ENCODE assay signal across 8 cellular contexts in the genomic region with DNA sequence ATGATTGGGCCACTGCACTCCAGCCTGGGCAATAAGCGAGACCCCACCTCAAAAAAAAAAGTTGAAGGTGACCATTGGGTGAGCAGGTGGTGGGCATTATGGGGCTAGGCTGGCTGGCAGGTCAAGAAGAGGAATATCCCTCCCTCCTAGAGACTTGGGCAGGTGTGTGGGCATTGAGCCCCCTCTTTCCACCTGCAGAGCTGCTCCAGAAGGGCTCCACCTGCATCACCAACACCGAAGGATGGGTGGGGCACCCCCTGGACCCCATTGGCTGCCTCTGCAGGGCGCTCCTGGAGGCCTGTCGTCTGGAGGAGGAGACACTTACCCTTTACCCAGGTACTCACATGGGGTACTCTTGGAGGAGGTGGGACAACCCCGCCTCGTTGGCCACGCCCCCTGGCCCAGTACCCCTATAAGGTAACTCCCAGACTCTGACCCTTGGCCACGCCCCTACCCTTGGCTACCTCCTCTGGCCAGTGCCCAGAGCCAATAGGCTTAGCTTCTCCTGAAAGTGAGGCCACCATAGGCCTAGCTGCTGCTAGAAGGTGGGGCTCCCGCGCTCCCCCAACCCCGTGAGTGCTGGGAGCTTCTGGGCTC. TPM values are rescaled to one million over a fixed set of nuclear protein-coding genes. Genes with fewer than 3 reads are reported as not detected.
DNase-seq lines count a peak whose midpoint lies in the region; ATAC-seq, FAIRE-seq and TF ChIP-seq lines count a peak whose summit lies in the region.

No MANE protein-coding gene starts in this region.

- no peak overlapping the region for H3K4me3 ChIP-seq in HepG2 (replicated peaks in 1 of 3; ENCODE audit: insufficient read depth in 1 of 3, low read depth in 2 of 3, low read length in 3 of 3)

- TF ChIP-seq POLR2A in HepG2 (IDR thresholded peaks at IDR 0.05; ENCODE audit: insufficient read depth in 1 of 2, low read depth in 2 of 2, low read length in 2 of 2), result no peak

- in situ Hi-C loops in HepG2 (cut with HindIII; ENCODE audit: extremely low pct_ligation_motif_present, low pct_unique_long_range_greater_than_20kb) (no loop called here), KBM-7 (cut with MboI; ENCODE audit: low pct_unique_long_range_greater_than_20kb, low sequenced_read_pairs) (no loop called here)

- no peaks in the 10 kb centered on the region for H3K27me3 Mint-ChIP-seq in activated CD8-positive, alpha-beta T cell treated with anti-CD3 and anti-CD28 coated beads, Interleukin-2, amount 10 ng/mL, durations not matched to agents 7 days and 5 days (ENCODE audit: low read depth)
- peaks cover 2% of the 10 kb centered on the region for H3K27me3 Mint-ChIP-seq in HFFc6 (ENCODE audit: insufficient read depth)

- TF ChIP-seq RAD21 in HepG2 (CRISPR knock-in tag; IDR thresholded peaks at IDR 0.05), result no peak

- H3K36me3 ChIP-seq in HepG2 (replicated peaks in 1 of 2; ENCODE audit: control insufficient read depth in 1 of 2, insufficient read depth in 2 of 2, low read length in 2 of 2), result no peaks in the 10 kb centered on the region

- H3K27ac Mint-ChIP-seq in activated CD8-positive, alpha-beta T cell treated with anti-CD3 and anti-CD28 coated beads, Interleukin-2, amount 10 ng/mL, durations not matched to agents 7 days and 5 days, result no peak overlapping the region
- H3K27ac Mint-ChIP-seq in HFFc6, result no peak overlapping the region

- H3K4me1 Mint-ChIP-seq in activated CD8-positive, alpha-beta T cell treated with anti-CD3 and anti-CD28 coated beads, Interleukin-2, amount 10 ng/mL, durations not matched to agents 7 days and 5 days (ENCODE audit: low read depth), result peaks cover 8% of the 10 kb centered on the region
- H3K4me1 Mint-ChIP-seq in HFFc6 (ENCODE audit: low read depth), result peaks cover 9% of the 10 kb centered on the region; the same call in 1 of the 2 replicates

- H3K4me2 ChIP-seq in HepG2 (ENCODE audit: low read depth, low read length), result no peak overlapping the region

- TF ChIP-seq EP300 in HepG2 (IDR thresholded peaks at IDR 0.05; ENCODE audit: low read depth in 2 of 2, low read length in 2 of 2) (no peak), HepG2 (CRISPR knock-in tag; IDR thresholded peaks at IDR 0.05; ENCODE audit: borderline replicate concordance) (no peak)

- no TSS peak for BruUV-seq in HepG2 (replicated peaks; lab: Mats Ljungman, UMichigan)

- ATAC-seq in activated CD8-positive, alpha-beta T cell treated with anti-CD3 and anti-CD28 coated beads, Interleukin-2, amount 10 ng/mL, durations not matched to agents 7 days and 5 days, result peak; percentile 38
- ATAC-seq in HepG2 (peak; percentile 72), GM18498 (IDR thresholded peaks at IDR 0.05; ENCODE audit: unreplicated experiment) (no peak)

- CTCF ChIA-PET in activated CD8-positive, alpha-beta T cell treated with anti-CD3 and anti-CD28 coated beads, Interleukin-2, amount 10 ng/mL, durations not matched to agents 7 days and 5 days (lab: Charles Lee), result no interaction called here
- CTCF ChIA-PET in HepG2 (lab: Yijun Ruan, JAX; ENCODE audit: low intra/inter-chr PET ratio, low total read pairs), result no interaction called here

- WGBS in HepG2 (ENCODE audit: low lambda C conversion rate), result 75% methylated on average over 1 of the region's 11 CpGs

- H4K20me1 ChIP-seq in HepG2 (ENCODE audit: insufficient read depth, low read length), result no peaks in the 10 kb centered on the region

- no peak overlapping the region for H3K27ac ChIP-seq in HepG2 (ENCODE audit: extremely low read length, insufficient read depth, low read length)

- no peaks in the 10 kb centered on the region; a peak in 1 of 5 replicates for H3K27me3 ChIP-seq in HepG2 (ENCODE audit: control insufficient read depth in 1 of 2, insufficient read depth in 2 of 2, low read length in 2 of 2)

- no peaks in the 10 kb centered on the region for H3K9me3 Mint-ChIP-seq in activated CD8-positive, alpha-beta T cell treated with anti-CD3 and anti-CD28 coated beads, Interleukin-2, amount 10 ng/mL, durations not matched to agents 7 days and 5 days (ENCODE audit: insufficient read depth)
- H3K9me3 Mint-ChIP-seq in HFFc6, result peaks cover 4% of the 10 kb centered on the region; the same call in 1 of the 2 replicates

- DNase-seq in COLO668 (lab: John Stamatoyannopoulos, UW; ENCODE audit: unreplicated experiment) (peak; percentile 80), HT-29 (ENCODE audit: low spot score) (peak; percentile 78), HepG2 (ENCODE audit: low spot score) (no peak), KBM-7 (no peak), HFFc6 (no peak)
- no peak for DNase-seq in activated CD8-positive, alpha-beta T cell treated with anti-CD3 and anti-CD28 coated beads, Interleukin-2, amount 10 ng/mL, durations not matched to agents 7 days and 5 days
- no peak for DNase-seq in activated effector memory CD4-positive, alpha-beta T cell treated with anti-CD3 and anti-CD28 coated beads, Interleukin-2, amount 50 U/mL, for 16 hours

- POLR2A ChIA-PET in activated CD8-positive, alpha-beta T cell treated with anti-CD3 and anti-CD28 coated beads, Interleukin-2, amount 10 ng/mL, durations not matched to agents 7 days and 5 days (lab: Charles Lee), result interaction anchor here (1.3 kb wide), 1 partner anchor 11 kb away, joined by 6 read pairs; no protein-coding TSS in a partner anchor
- POLR2A ChIA-PET in HepG2 (lab: Yijun Ruan, JAX), result interaction anchor here (1.5 kb wide), 1 partner anchor 22 kb away, joined by 4 read pairs; a partner anchor contains a TSS

- TF ChIP-seq CTCF in HepG2 (CRISPR knock-in tag; IDR thresholded peaks at IDR 0.05) (no peak), HFFc6 (IDR thresholded peaks at IDR 0.05) (no peak)

- no peaks in the 10 kb centered on the region for H3K4me1 ChIP-seq in HepG2 (ENCODE audit: insufficient read depth, low read length)

- H3K79me2 ChIP-seq in HepG2 (ENCODE audit: insufficient read depth, low read length), result no peaks in the 10 kb centered on the region

- H3K9ac ChIP-seq in HepG2 (ENCODE audit: insufficient read depth, low read depth, low read length), result no peak overlapping the region

- intact Hi-C loops in HepG2 (cut with micrococcal nuclease; ENCODE audit: unreplicated experiment), result no loop called here

- peaks cover 19% of the 10 kb centered on the region for H3K36me3 Mint-ChIP-seq in activated CD8-positive, alpha-beta T cell treated with anti-CD3 and anti-CD28 coated beads, Interleukin-2, amount 10 ng/mL, durations not matched to agents 7 days and 5 days (ENCODE audit: low read depth)
- peaks cover 21% of the 10 kb centered on the region for H3K36me3 Mint-ChIP-seq in HFFc6 (ENCODE audit: low read depth)

- FAIRE-seq in HepG2 (lab: Jason Lieb, UNC), result no peak

- no peak overlapping the region for H3K4me3 Mint-ChIP-seq in activated CD8-positive, alpha-beta T cell treated with anti-CD3 and anti-CD28 coated beads, Interleukin-2, amount 10 ng/mL, durations not matched to agents 7 days and 5 days
- H3K4me3 Mint-ChIP-seq in HFFc6, result no peak overlapping the region

- H2AFZ ChIP-seq in HepG2 (ENCODE audit: low read length), result no peak overlapping the region

- no peaks in the 10 kb centered on the region for H3K9me3 ChIP-seq in HepG2 (ENCODE audit: low read length)

RNA-seq across cellular contexts. Expression of a gene that starts 21.9 kb away (rescaled TPM):
- total RNA-seq in HT-29 (2014; rRNA removed; shearing (Covaris generic)), result 4.3 and 4.4 TPM in 2 replicates
- 1 to 10 TPM; 8.4 to 9.5 TPM for total RNA-seq in activated CD8-positive, alpha-beta T cell treated with anti-CD3 and anti-CD28 coated beads, Interleukin-2, amount 10 ng/mL, durations not matched to agents 7 days and 5 days
- 0.27 and 0.33 TPM in 2 replicates for total RNA-seq in HepG2 (2016; rRNA removed; fragmentation: Illumina TruSeq; extraction: Trizol)
- total RNA-seq in HepG2 (2016; cell fraction: cytosol; rRNA removed; fragmentation: Illumina TruSeq; extraction: Trizol; ENCODE audit: low read depth), result 0.10 and 0.35 TPM in 2 replicates
- total RNA-seq in HepG2 (2016; cell fraction: insoluble cytoplasmic fraction; rRNA removed; fragmentation: Illumina TruSeq; extraction: Trizol), result 0.22 and 0.28 TPM in 2 replicates
- total RNA-seq in HepG2 (2016; cell fraction: membrane; rRNA removed; fragmentation: Illumina TruSeq; extraction: Trizol), result 0.09 and 0.14 TPM in 2 replicates
- total RNA-seq in HepG2 (2016; cell fraction: nucleus; rRNA removed; fragmentation: Illumina TruSeq; extraction: Trizol), result 0.28 and 0.37 TPM in 2 replicates
- polyA plus RNA-seq in HepG2 (2011; rRNA removed), result 0.86 and 1.8 TPM in 2 replicates
- polyA plus RNA-seq in HepG2 (2011; cell fraction: cytosol; rRNA removed), result 0.91 and 1.2 TPM in 2 replicates
- polyA plus RNA-seq in HepG2 (2011; cell fraction: nucleus; rRNA removed), result 3.4 and 3.5 TPM in 2 replicates
- polyA plus RNA-seq in HepG2 (2012), result 1.5 and 2.1 TPM in 2 replicates
- 0.02 TPM in 1 of 2 replicates, not detected in the other for polyA plus RNA-seq in HepG2 (2016; cell fraction: cytosol; fragmentation: Illumina TruSeq; extraction: Trizol; ENCODE audit: low read depth)
- 0.38 and 0.45 TPM in 2 replicates for polyA plus RNA-seq in HepG2 (2016; cell fraction: insoluble cytoplasmic fraction; fragmentation: Illumina TruSeq; extraction: Trizol; ENCODE audit: low read depth)
- 0.14 and 0.20 TPM in 2 replicates for polyA plus RNA-seq in HepG2 (2016; cell fraction: membrane; fragmentation: Illumina TruSeq; extraction: Trizol; ENCODE audit: low read depth)
- polyA plus RNA-seq in HepG2 (2016; cell fraction: nucleus; fragmentation: Illumina TruSeq; extraction: Trizol; ENCODE audit: insufficient read depth, low read depth), result 0.48 and 0.55 TPM in 2 replicates
- polyA minus RNA-seq in HepG2 (2011; rRNA and poly(A)+ RNA removed; ENCODE audit: low replicate concordance), result 1.7 and 5.3 TPM in 2 replicates
- 2.5 and 2.7 TPM in 2 replicates for polyA minus RNA-seq in HepG2 (2011; cell fraction: cytosol; rRNA and poly(A)+ RNA removed)
- polyA minus RNA-seq in HepG2 (2011; cell fraction: nucleus; rRNA and poly(A)+ RNA removed), result 2.1 and 2.4 TPM in 2 replicates
- 1 to 10 TPM; 5.0 to 6.0 (median 5.2) TPM for total RNA-seq in HFFc6 (2021; fragmentation: NEBNext Ultra II Directional; extraction: Animal tissue kit (Norgen Biotek cat#: 25700))

RNA-seq across cellular contexts. Expression of a gene that starts 42.9 kb away (rescaled TPM):
- 115 and 182 TPM in 2 replicates for total RNA-seq in HT-29 (2014; rRNA removed; shearing (Covaris generic))
- total RNA-seq in activated CD8-positive, alpha-beta T cell treated with anti-CD3 and anti-CD28 coated beads, Interleukin-2, amount 10 ng/mL, durations not matched to agents 7 days and 5 days, result 100 to 1,000 TPM; 112 to 114 TPM
- 127 and 129 TPM in 2 replicates for total RNA-seq in HepG2 (2016; rRNA removed; fragmentation: Illumina TruSeq; extraction: Trizol)
- total RNA-seq in HepG2 (2016; cell fraction: cytosol; rRNA removed; fragmentation: Illumina TruSeq; extraction: Trizol; ENCODE audit: low read depth), result 100 and 107 TPM in 2 replicates
- 120 and 139 TPM in 2 replicates for total RNA-seq in HepG2 (2016; cell fraction: insoluble cytoplasmic fraction; rRNA removed; fragmentation: Illumina TruSeq; extraction: Trizol)
- total RNA-seq in HepG2 (2016; cell fraction: membrane; rRNA removed; fragmentation: Illumina TruSeq; extraction: Trizol), result 129 and 137 TPM in 2 replicates
- total RNA-seq in HepG2 (2016; cell fraction: nucleus; rRNA removed; fragmentation: Illumina TruSeq; extraction: Trizol), result 38.1 and 46.3 TPM in 2 replicates
- polyA plus RNA-seq in HepG2 (2011; rRNA removed), result 130 and 154 TPM in 2 replicates
- polyA plus RNA-seq in HepG2 (2011; cell fraction: cytosol; rRNA removed), result 136 and 140 TPM in 2 replicates
- 41.3 and 46.6 TPM in 2 replicates for polyA plus RNA-seq in HepG2 (2011; cell fraction: nucleus; rRNA removed)
- polyA plus RNA-seq in HepG2 (2012), result 81.4 and 137 TPM in 2 replicates
- polyA plus RNA-seq in HepG2 (2016; cell fraction: cytosol; fragmentation: Illumina TruSeq; extraction: Trizol; ENCODE audit: low read depth), result 129 and 144 TPM in 2 replicates
- 157 and 159 TPM in 2 replicates for polyA plus RNA-seq in HepG2 (2016; cell fraction: insoluble cytoplasmic fraction; fragmentation: Illumina TruSeq; extraction: Trizol; ENCODE audit: low read depth)
- 161 and 164 TPM in 2 replicates for polyA plus RNA-seq in HepG2 (2016; cell fraction: membrane; fragmentation: Illumina TruSeq; extraction: Trizol; ENCODE audit: low read depth)
- 79.1 and 91.5 TPM in 2 replicates for polyA plus RNA-seq in HepG2 (2016; cell fraction: nucleus; fragmentation: Illumina TruSeq; extraction: Trizol; ENCODE audit: insufficient read depth, low read depth)
- polyA minus RNA-seq in HepG2 (2011; rRNA and poly(A)+ RNA removed; ENCODE audit: low replicate concordance), result 66.1 and 174 TPM in 2 replicates
- 29.3 and 33.8 TPM in 2 replicates for polyA minus RNA-seq in HepG2 (2011; cell fraction: cytosol; rRNA and poly(A)+ RNA removed)
- polyA minus RNA-seq in HepG2 (2011; cell fraction: nucleus; rRNA and poly(A)+ RNA removed), result 14.4 and 17.7 TPM in 2 replicates
- 100 to 1,000 TPM; 123 to 204 (median 172) TPM for total RNA-seq in HFFc6 (2021; fragmentation: NEBNext Ultra II Directional; extraction: Animal tissue kit (Norgen Biotek cat#: 25700))

RNA-seq across cellular contexts. Expression of a gene that starts 52.8 kb away (rescaled TPM):
- 21.9 and 22.2 TPM in 2 replicates for total RNA-seq in HT-29 (2014; rRNA removed; shearing (Covaris generic))
- 10 to 100 TPM; 47.8 to 50.6 TPM for total RNA-seq in activated CD8-positive, alpha-beta T cell treated with anti-CD3 and anti-CD28 coated beads, Interleukin-2, amount 10 ng/mL, durations not matched to agents 7 days and 5 days
- total RNA-seq in HepG2 (2016; rRNA removed; fragmentation: Illumina TruSeq; extraction: Trizol), result 15.3 and 20.1 TPM in 2 replicates
- 2.2 and 3.3 TPM in 2 replicates for total RNA-seq in HepG2 (2016; cell fraction: cytosol; rRNA removed; fragmentation: Illumina TruSeq; extraction: Trizol; ENCODE audit: low read depth)
- total RNA-seq in HepG2 (2016; cell fraction: insoluble cytoplasmic fraction; rRNA removed; fragmentation: Illumina TruSeq; extraction: Trizol), result 15.0 and 19.2 TPM in 2 replicates
- total RNA-seq in HepG2 (2016; cell fraction: membrane; rRNA removed; fragmentation: Illumina TruSeq; extraction: Trizol), result 5.4 and 5.5 TPM in 2 replicates
- 16.8 and 19.8 TPM in 2 replicates for total RNA-seq in HepG2 (2016; cell fraction: nucleus; rRNA removed; fragmentation: Illumina TruSeq; extraction: Trizol)
- polyA plus RNA-seq in HepG2 (2011; rRNA removed), result 20.6 and 27.7 TPM in 2 replicates
- 11.3 and 15.1 TPM in 2 replicates for polyA plus RNA-seq in HepG2 (2011; cell fraction: cytosol; rRNA removed)
- polyA plus RNA-seq in HepG2 (2011; cell fraction: nucleus; rRNA removed), result 130 and 140 TPM in 2 replicates
- polyA plus RNA-seq in HepG2 (2012), result 9.3 and 11.3 TPM in 2 replicates
- 2.0 and 2.1 TPM in 2 replicates for polyA plus RNA-seq in HepG2 (2016; cell fraction: cytosol; fragmentation: Illumina TruSeq; extraction: Trizol; ENCODE audit: low read depth)
- 14.4 and 15.2 TPM in 2 replicates for polyA plus RNA-seq in HepG2 (2016; cell fraction: insoluble cytoplasmic fraction; fragmentation: Illumina TruSeq; extraction: Trizol; ENCODE audit: low read depth)
- polyA plus RNA-seq in HepG2 (2016; cell fraction: membrane; fragmentation: Illumina TruSeq; extraction: Trizol; ENCODE audit: low read depth), result 3.7 TPM in 2 replicates
- 38.8 and 42.1 TPM in 2 replicates for polyA plus RNA-seq in HepG2 (2016; cell fraction: nucleus; fragmentation: Illumina TruSeq; extraction: Trizol; ENCODE audit: insufficient read depth, low read depth)
- polyA minus RNA-seq in HepG2 (2011; rRNA and poly(A)+ RNA removed; ENCODE audit: low replicate concordance), result 31.0 and 50.1 TPM in 2 replicates
- polyA minus RNA-seq in HepG2 (2011; cell fraction: cytosol; rRNA and poly(A)+ RNA removed), result 12.0 and 12.5 TPM in 2 replicates
- 12.9 and 13.9 TPM in 2 replicates for polyA minus RNA-seq in HepG2 (2011; cell fraction: nucleus; rRNA and poly(A)+ RNA removed)
- total RNA-seq in HFFc6 (2021; fragmentation: NEBNext Ultra II Directional; extraction: Animal tissue kit (Norgen Biotek cat#: 25700)), result 10 to 100 TPM; 31.3 to 34.7 (median 31.8) TPM

RNA-seq across cellular contexts. Expression of a gene that starts 59.8 kb away (rescaled TPM):
- not detected in 2 replicates for total RNA-seq in HT-29 (2014; rRNA removed; shearing (Covaris generic))
- total RNA-seq in activated CD8-positive, alpha-beta T cell treated with anti-CD3 and anti-CD28 coated beads, Interleukin-2, amount 10 ng/mL, durations not matched to agents 7 days and 5 days, result under 1 TPM; 0.60 to 0.90 TPM
- not detected in 2 replicates for total RNA-seq in HepG2 (2016; rRNA removed; fragmentation: Illumina TruSeq; extraction: Trizol)
- not detected in 2 replicates for total RNA-seq in HepG2 (2016; cell fraction: cytosol; rRNA removed; fragmentation: Illumina TruSeq; extraction: Trizol; ENCODE audit: low read depth)
- total RNA-seq in HepG2 (2016; cell fraction: insoluble cytoplasmic fraction; rRNA removed; fragmentation: Illumina TruSeq; extraction: Trizol), result not detected in 2 replicates
- total RNA-seq in HepG2 (2016; cell fraction: membrane; rRNA removed; fragmentation: Illumina TruSeq; extraction: Trizol), result not detected in 2 replicates
- total RNA-seq in HepG2 (2016; cell fraction: nucleus; rRNA removed; fragmentation: Illumina TruSeq; extraction: Trizol), result not detected in 2 replicates
- 0.21 TPM in 1 of 2 replicates, not detected in the other for polyA plus RNA-seq in HepG2 (2011; rRNA removed)
- polyA plus RNA-seq in HepG2 (2011; cell fraction: cytosol; rRNA removed), result not detected in 2 replicates
- 1.1 and 1.8 TPM in 2 replicates for polyA plus RNA-seq in HepG2 (2011; cell fraction: nucleus; rRNA removed)
- polyA plus RNA-seq in HepG2 (2012), result 1.1 TPM in 1 of 2 replicates, not detected in the other
- not detected in 2 replicates for polyA plus RNA-seq in HepG2 (2016; cell fraction: cytosol; fragmentation: Illumina TruSeq; extraction: Trizol; ENCODE audit: low read depth)
- polyA plus RNA-seq in HepG2 (2016; cell fraction: insoluble cytoplasmic fraction; fragmentation: Illumina TruSeq; extraction: Trizol; ENCODE audit: low read depth), result not detected in 2 replicates
- polyA plus RNA-seq in HepG2 (2016; cell fraction: membrane; fragmentation: Illumina TruSeq; extraction: Trizol; ENCODE audit: low read depth), result not detected in 2 replicates
- not detected in 2 replicates for polyA plus RNA-seq in HepG2 (2016; cell fraction: nucleus; fragmentation: Illumina TruSeq; extraction: Trizol; ENCODE audit: insufficient read depth, low read depth)
- not detected in 2 replicates for polyA minus RNA-seq in HepG2 (2011; rRNA and poly(A)+ RNA removed; ENCODE audit: low replicate concordance)
- polyA minus RNA-seq in HepG2 (2011; cell fraction: cytosol; rRNA and poly(A)+ RNA removed), result not detected in 2 replicates
- polyA minus RNA-seq in HepG2 (2011; cell fraction: nucleus; rRNA and poly(A)+ RNA removed), result not detected in 2 replicates
- 1 to 10 TPM in 5 of 6 experiments, under 1 TPM in 1; 0.91 to 1.7 (median 1.4) TPM for total RNA-seq in HFFc6 (2021; fragmentation: NEBNext Ultra II Directional; extraction: Animal tissue kit (Norgen Biotek cat#: 25700))

Comparison
In these comparisons a context has a peak if more than half of its experiments do, and no peak if none do; other contexts are left out.
1. DNase-seq: peak in COLO668 (single experiment) and HT-29 (single experiment); none in activated CD8-positive, alpha-beta T cell treated with anti-CD3 and anti-CD28 coated beads, Interleukin-2, amount 10 ng/mL, durations not matched to agents 7 days and 5 days (single experiment), HepG2 (single experiment), activated effector memory CD4-positive, alpha-beta T cell treated with anti-CD3 and anti-CD28 coated beads, Interleukin-2, amount 50 U/mL, for 16 hours (single experiment), KBM-7 (single experiment) and HFFc6 (single experiment).